1 cellular context compared by ENCODE assay signal in genomic region chr17:74203439-74204240, GRCh38.
A peak's percentile ranks its signal among the peaks of the same experiment; 100 is the strongest.
TF ChIP-seq lines count a peak whose summit lies in the region.

RPL38 (plus strand) TSS chr17:74203678; CDS start chr17:74203956, 278 bp downstream.

TF ChIP-seq in HepG2, 621 proteins besides CTCF, POLR2A, EP300 and RAD21 (continued from another document and continues in another):
- TF ChIP-seq ATF3 (CRISPR knock-in tag; IDR thresholded peaks at IDR 0.05) = peak; percentile 52; the same call in 1 of the 2 replicates
- peak; percentile 99 for TF ChIP-seq SALL2 (CRISPR knock-in tag; IDR thresholded peaks at IDR 0.05)
- TF ChIP-seq STAG1 (CRISPR knock-in tag; IDR thresholded peaks at IDR 0.05) = peak; percentile 31; the same call in 1 of the 2 replicates
- peak; percentile 89; the same call in 1 of the 2 replicates for TF ChIP-seq ZNF451 (CRISPR knock-in tag; IDR thresholded peaks at IDR 0.05)
- peak; percentile 30; the same call in 1 of the 2 replicates for TF ChIP-seq BHLHE40 (IDR thresholded peaks at IDR 0.05; ENCODE audit: low read length)
- peak; percentile 93 for TF ChIP-seq NR0B2 (CRISPR knock-in tag; IDR thresholded peaks at IDR 0.05)
- TF ChIP-seq TEF (CRISPR knock-in tag; IDR thresholded peaks at IDR 0.05) = no peak
- TF ChIP-seq RFX3 (CRISPR knock-in tag; IDR thresholded peaks at IDR 0.05) = 0 out of 2 replicates have a peak, but pooled peaks have one; percentile 6
- TF ChIP-seq RBAK (CRISPR knock-in tag; IDR thresholded peaks at IDR 0.05) = no peak
- TF ChIP-seq TEAD2 (CRISPR knock-in tag; IDR thresholded peaks at IDR 0.05) = no peak
- 0 out of 2 replicates have a peak, but pooled peaks have one; percentile 17 for TF ChIP-seq CHCHD3 (CRISPR knock-in tag; IDR thresholded peaks at IDR 0.05)
- 0 out of 2 replicates have a peak, but pooled peaks have one; percentile 67 for TF ChIP-seq STAT6 (CRISPR knock-in tag; IDR thresholded peaks at IDR 0.05; ENCODE audit: borderline replicate concordance)
- no peak; the same call in 1 of the 2 replicates for TF ChIP-seq ZNF34 (CRISPR knock-in tag; IDR thresholded peaks at IDR 0.05; ENCODE audit: borderline replicate concordance)
- peak; percentile 93 for TF ChIP-seq ZNF784 (CRISPR knock-in tag; IDR thresholded peaks at IDR 0.05; ENCODE audit: borderline replicate concordance)
- no peak; the same call in 1 of the 2 replicates for TF ChIP-seq ZNF552 (CRISPR knock-in tag; IDR thresholded peaks at IDR 0.05; ENCODE audit: borderline replicate concordance)
- peak; percentile 97 for TF ChIP-seq MIXL1 (CRISPR knock-in tag; IDR thresholded peaks at IDR 0.05)
- no peak for TF ChIP-seq CEBPB (IDR thresholded peaks at IDR 0.05; ENCODE audit: borderline replicate concordance, low read depth, low read length)
- TF ChIP-seq NRL (CRISPR knock-in tag; IDR thresholded peaks at IDR 0.05; ENCODE audit: borderline replicate concordance) = peak; percentile 97
- TF ChIP-seq TRIM22 (IDR thresholded peaks at IDR 0.05) = no peak
- peak; percentile 80; the same call in 1 of the 2 replicates for TF ChIP-seq NFAT5 (CRISPR knock-in tag; IDR thresholded peaks at IDR 0.05)
- TF ChIP-seq ZNF20 (CRISPR knock-in tag; IDR thresholded peaks at IDR 0.05) = peak; percentile 92; the same call in 1 of the 2 replicates
- peak; percentile 38; the same call in 1 of the 2 replicates for TF ChIP-seq ZBTB21 (CRISPR knock-in tag; IDR thresholded peaks at IDR 0.05)
- peak; percentile 80 for TF ChIP-seq SIN3B (IDR thresholded peaks at IDR 0.05; ENCODE audit: low read length)
- no peak for TF ChIP-seq ATM (IDR thresholded peaks at IDR 0.05; ENCODE audit: borderline replicate concordance)
- TF ChIP-seq ZFP62 (CRISPR knock-in tag; IDR thresholded peaks at IDR 0.05) = no peak
- peak; percentile 56; the same call in 1 of the 2 replicates for TF ChIP-seq GZF1 (CRISPR knock-in tag; IDR thresholded peaks at IDR 0.05)
- TF ChIP-seq SRY (CRISPR knock-in tag; IDR thresholded peaks at IDR 0.05) = peak; percentile 94
- peak; percentile 36 for TF ChIP-seq TAF15 (IDR thresholded peaks at IDR 0.05; ENCODE audit: low read depth, low read length, poor library complexity, severe bottlenecking)
- peak; percentile 90 for TF ChIP-seq ZFX (CRISPR knock-in tag; IDR thresholded peaks at IDR 0.05; ENCODE audit: low read depth)
- TF ChIP-seq GATAD1 (CRISPR knock-in tag; IDR thresholded peaks at IDR 0.05) = peak; percentile 95
- peak; percentile 56; the same call in 1 of the 2 replicates for TF ChIP-seq MLXIP (CRISPR knock-in tag; IDR thresholded peaks at IDR 0.05; ENCODE audit: borderline replicate concordance)
- TF ChIP-seq CREB3 (CRISPR knock-in tag; IDR thresholded peaks at IDR 0.05) = 0 out of 2 replicates have a peak, but pooled peaks have one; percentile 9
- peak; percentile 39; the same call in 1 of the 2 replicates for TF ChIP-seq ZNF563 (CRISPR knock-in tag; IDR thresholded peaks at IDR 0.05)
- no peak for TF ChIP-seq PRMT3 (CRISPR knock-in tag; IDR thresholded peaks at IDR 0.05; ENCODE audit: borderline replicate concordance, low read depth)
- peak; percentile 97; the same call in 1 of the 2 replicates for TF ChIP-seq MIER3 (CRISPR knock-in tag; IDR thresholded peaks at IDR 0.05; ENCODE audit: borderline replicate concordance)
- no peak for TF ChIP-seq RARG (CRISPR knock-in tag; IDR thresholded peaks at IDR 0.05; ENCODE audit: low read depth)
- peak; percentile 46; the same call in 1 of the 2 replicates for TF ChIP-seq ZBTB7B (CRISPR knock-in tag; IDR thresholded peaks at IDR 0.05)
- no peak; the same call in 1 of the 2 replicates for TF ChIP-seq ZNF30 (CRISPR knock-in tag; IDR thresholded peaks at IDR 0.05)
- peak; percentile 92 for TF ChIP-seq TEAD3 (CRISPR knock-in tag; optimal IDR thresholded peaks at IDR 0.05; ENCODE audit: borderline replicate concordance)
- no peak for TF ChIP-seq ZNF446 (CRISPR knock-in tag; IDR thresholded peaks at IDR 0.05)
- TF ChIP-seq ZNF296 (CRISPR knock-in tag; conservative IDR thresholded peaks at IDR 0.05) = no peak
- peak; percentile 93 for TF ChIP-seq HOXA5 (CRISPR knock-in tag; IDR thresholded peaks at IDR 0.05)
- TF ChIP-seq CCAR2 (optimal IDR thresholded peaks at IDR 0.05; ENCODE audit: low read depth, low read length) = peak; percentile 99
- peak; percentile 80; the same call in 1 of the 2 replicates for TF ChIP-seq TBX3 (IDR thresholded peaks at IDR 0.05; ENCODE audit: borderline replicate concordance)
- peak; percentile 65; the same call in 1 of the 2 replicates for TF ChIP-seq ZNF343 (CRISPR knock-in tag; IDR thresholded peaks at IDR 0.05)
- TF ChIP-seq CEBPG (CRISPR knock-in tag; IDR thresholded peaks at IDR 0.05) = peak; percentile 56
- peak; percentile 54; the same call in 1 of the 2 replicates for TF ChIP-seq ZSCAN30 (CRISPR knock-in tag; IDR thresholded peaks at IDR 0.05)
- peak; percentile 66 for TF ChIP-seq ZBTB20 (CRISPR knock-in tag; IDR thresholded peaks at IDR 0.05; ENCODE audit: borderline replicate concordance, low read depth)
- TF ChIP-seq NFE2 (CRISPR knock-in tag; IDR thresholded peaks at IDR 0.05) = no peak
- TF ChIP-seq ZNF773 (CRISPR knock-in tag; IDR thresholded peaks at IDR 0.05; ENCODE audit: borderline replicate concordance) = no peak
- TF ChIP-seq ZNF275 (CRISPR knock-in tag; IDR thresholded peaks at IDR 0.05; ENCODE audit: borderline replicate concordance) = peak; percentile 94; the same call in 1 of the 2 replicates
